In genomic region chr2:10493636-10494281, GRCh38 we compare ENCODE assay signal across 1 cellular context.
TF ChIP-seq lines count a peak whose summit lies in the region.

No MANE protein-coding gene starts in this region.

TF ChIP-seq in HepG2, 621 proteins besides CTCF, POLR2A, EP300 and RAD21 (continued from another document):
- TF ChIP-seq, protein P1, sequence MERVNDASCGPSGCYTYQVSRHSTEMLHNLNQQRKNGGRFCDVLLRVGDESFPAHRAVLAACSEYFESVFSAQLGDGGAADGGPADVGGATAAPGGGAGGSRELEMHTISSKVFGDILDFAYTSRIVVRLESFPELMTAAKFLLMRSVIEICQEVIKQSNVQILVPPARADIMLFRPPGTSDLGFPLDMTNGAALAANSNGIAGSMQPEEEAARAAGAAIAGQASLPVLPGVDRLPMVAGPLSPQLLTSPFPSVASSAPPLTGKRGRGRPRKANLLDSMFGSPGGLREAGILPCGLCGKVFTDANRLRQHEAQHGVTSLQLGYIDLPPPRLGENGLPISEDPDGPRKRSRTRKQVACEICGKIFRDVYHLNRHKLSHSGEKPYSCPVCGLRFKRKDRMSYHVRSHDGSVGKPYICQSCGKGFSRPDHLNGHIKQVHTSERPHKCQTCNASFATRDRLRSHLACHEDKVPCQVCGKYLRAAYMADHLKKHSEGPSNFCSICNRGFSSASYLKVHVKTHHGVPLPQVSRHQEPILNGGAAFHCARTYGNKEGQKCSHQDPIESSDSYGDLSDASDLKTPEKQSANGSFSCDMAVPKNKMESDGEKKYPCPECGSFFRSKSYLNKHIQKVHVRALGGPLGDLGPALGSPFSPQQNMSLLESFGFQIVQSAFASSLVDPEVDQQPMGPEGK (CRISPR knock-in tag; IDR thresholded peaks at IDR 0.05), result peak; percentile 33; the same call in 1 of the 2 replicates
- TF ChIP-seq TCF12 (IDR thresholded peaks at IDR 0.05), result no peak
- TF ChIP-seq TCF12 (CRISPR knock-in tag; IDR thresholded peaks at IDR 0.05), result no peak
- peak; percentile 91 for TF ChIP-seq FOSL2 (CRISPR knock-in tag; IDR thresholded peaks at IDR 0.05)
- TF ChIP-seq, protein P2, sequence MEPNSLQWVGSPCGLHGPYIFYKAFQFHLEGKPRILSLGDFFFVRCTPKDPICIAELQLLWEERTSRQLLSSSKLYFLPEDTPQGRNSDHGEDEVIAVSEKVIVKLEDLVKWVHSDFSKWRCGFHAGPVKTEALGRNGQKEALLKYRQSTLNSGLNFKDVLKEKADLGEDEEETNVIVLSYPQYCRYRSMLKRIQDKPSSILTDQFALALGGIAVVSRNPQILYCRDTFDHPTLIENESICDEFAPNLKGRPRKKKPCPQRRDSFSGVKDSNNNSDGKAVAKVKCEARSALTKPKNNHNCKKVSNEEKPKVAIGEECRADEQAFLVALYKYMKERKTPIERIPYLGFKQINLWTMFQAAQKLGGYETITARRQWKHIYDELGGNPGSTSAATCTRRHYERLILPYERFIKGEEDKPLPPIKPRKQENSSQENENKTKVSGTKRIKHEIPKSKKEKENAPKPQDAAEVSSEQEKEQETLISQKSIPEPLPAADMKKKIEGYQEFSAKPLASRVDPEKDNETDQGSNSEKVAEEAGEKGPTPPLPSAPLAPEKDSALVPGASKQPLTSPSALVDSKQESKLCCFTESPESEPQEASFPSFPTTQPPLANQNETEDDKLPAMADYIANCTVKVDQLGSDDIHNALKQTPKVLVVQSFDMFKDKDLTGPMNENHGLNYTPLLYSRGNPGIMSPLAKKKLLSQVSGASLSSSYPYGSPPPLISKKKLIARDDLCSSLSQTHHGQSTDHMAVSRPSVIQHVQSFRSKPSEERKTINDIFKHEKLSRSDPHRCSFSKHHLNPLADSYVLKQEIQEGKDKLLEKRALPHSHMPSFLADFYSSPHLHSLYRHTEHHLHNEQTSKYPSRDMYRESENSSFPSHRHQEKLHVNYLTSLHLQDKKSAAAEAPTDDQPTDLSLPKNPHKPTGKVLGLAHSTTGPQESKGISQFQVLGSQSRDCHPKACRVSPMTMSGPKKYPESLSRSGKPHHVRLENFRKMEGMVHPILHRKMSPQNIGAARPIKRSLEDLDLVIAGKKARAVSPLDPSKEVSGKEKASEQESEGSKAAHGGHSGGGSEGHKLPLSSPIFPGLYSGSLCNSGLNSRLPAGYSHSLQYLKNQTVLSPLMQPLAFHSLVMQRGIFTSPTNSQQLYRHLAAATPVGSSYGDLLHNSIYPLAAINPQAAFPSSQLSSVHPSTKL (CRISPR knock-in tag; IDR thresholded peaks at IDR 0.05), result peak; percentile 85
- TF ChIP-seq, protein P3, sequence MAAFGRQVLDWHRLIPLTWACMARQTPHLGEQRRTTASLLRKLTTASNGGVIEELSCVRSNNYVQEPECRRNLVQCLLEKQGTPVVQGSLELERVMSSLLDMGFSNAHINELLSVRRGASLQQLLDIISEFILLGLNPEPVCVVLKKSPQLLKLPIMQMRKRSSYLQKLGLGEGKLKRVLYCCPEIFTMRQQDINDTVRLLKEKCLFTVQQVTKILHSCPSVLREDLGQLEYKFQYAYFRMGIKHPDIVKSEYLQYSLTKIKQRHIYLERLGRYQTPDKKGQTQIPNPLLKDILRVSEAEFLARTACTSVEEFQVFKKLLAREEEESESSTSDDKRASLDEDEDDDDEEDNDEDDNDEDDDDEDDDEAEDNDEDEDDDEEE (CRISPR knock-in tag; IDR thresholded peaks at IDR 0.05), result peak; percentile 13; the same call in 1 of the 2 replicates
- peak; percentile 27; the same call in 1 of the 2 replicates for TF ChIP-seq IRF9 (CRISPR knock-in tag; IDR thresholded peaks at IDR 0.05; ENCODE audit: borderline replicate concordance)
